In the genomic region with DNA sequence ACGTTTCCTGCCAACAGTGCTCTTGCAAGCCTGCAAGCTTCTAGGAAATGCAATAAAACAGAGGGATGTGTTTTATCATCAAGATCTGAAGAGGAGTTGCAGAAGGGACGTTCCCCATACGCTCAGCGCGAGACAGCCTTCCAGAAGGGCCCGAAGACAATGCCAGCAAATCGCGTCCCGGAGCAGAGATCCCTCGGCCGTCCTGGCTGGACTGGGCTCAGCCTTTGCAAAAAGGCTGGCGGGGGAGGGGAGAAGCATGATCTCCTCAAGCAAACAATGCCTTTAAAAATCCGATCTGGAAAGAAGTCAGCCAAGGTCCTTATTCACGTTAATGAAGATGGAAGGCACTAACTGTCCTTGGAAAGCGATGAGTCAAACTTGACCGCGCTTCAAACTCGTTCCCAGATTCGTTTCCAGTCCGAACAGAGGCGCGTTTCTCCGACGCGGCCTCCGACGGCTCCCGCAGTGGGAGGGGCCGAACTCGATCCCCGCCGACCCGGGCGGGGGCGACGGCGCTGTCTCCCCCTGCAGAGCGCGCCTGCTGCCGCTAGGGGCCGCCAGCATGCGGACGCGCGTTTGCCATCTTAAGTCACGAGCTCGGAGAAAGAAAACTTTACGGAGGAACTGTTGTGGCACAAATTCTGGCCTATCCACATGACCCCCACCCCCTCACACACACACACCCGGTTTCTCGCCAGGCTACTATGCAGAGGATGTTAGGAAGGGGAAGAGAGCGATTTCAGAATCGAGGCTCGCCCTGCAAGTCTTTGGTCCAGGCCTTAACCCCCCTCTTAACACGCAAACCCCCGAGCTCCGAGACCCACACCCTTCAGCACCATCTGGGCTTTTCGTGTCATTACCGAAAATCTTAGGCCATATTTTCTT, we compare ENCODE assay signal across 8 cellular contexts. TPM values are rescaled to one million over a fixed set of nuclear protein-coding genes. Genes with fewer than 3 reads are reported as not detected.
DNase-seq lines count a peak whose midpoint lies in the region; ATAC-seq and TF ChIP-seq lines count a peak whose summit lies in the region.

No MANE protein-coding gene starts in this region.

- no peaks in the 10 kb centered on the region for H3K27me3 ChIP-seq in stomach smooth muscle (ENCODE audit: control insufficient read depth in 1 of 2, insufficient read depth in 2 of 2, low read length in 2 of 2)

- peak overlapping the region; percentile 96 to 100 for H3K9ac ChIP-seq in stomach smooth muscle (ENCODE audit: low read length in 2 of 2)

- H3K27ac ChIP-seq in stomach smooth muscle (ENCODE audit: low read length), result peak overlapping the region; percentile 100

- H3K36me3 ChIP-seq in stomach smooth muscle (ENCODE audit: control insufficient read depth in 2 of 2, insufficient read depth in 2 of 2, low read length in 2 of 2), result no peaks in the 10 kb centered on the region

- H3K9me3 Mint-ChIP-seq in natural killer cell treated with Interleukin-12 subunit alpha and Interleukin-12 subunit beta and Interleukin-15 and Interleukin-18, amount 100 ng/mL, for 72 hours, result no peaks in the 10 kb centered on the region

- peak; percentile 50 for ATAC-seq in HG03460 (IDR thresholded peaks at IDR 0.05; ENCODE audit: unreplicated experiment)
- ATAC-seq in natural killer cell treated with Interleukin-12 subunit alpha and Interleukin-12 subunit beta and Interleukin-15 and Interleukin-18, amount 100 ng/mL, for 72 hours, result peak; percentile 12 to 41

- peak overlapping the region; percentile 99 for H3K4me3 Mint-ChIP-seq in natural killer cell treated with Interleukin-12 subunit alpha and Interleukin-12 subunit beta and Interleukin-15 and Interleukin-18, amount 100 ng/mL, for 72 hours

- no peaks in the 10 kb centered on the region for H3K9me3 ChIP-seq in stomach smooth muscle (ENCODE audit: control insufficient read depth in 2 of 2, low read length in 2 of 2)

- peaks cover 67% of the 10 kb centered on the region for H3K4me1 ChIP-seq in stomach smooth muscle (ENCODE audit: control insufficient read depth, insufficient read depth, low read length)

- peaks cover 16% of the 10 kb centered on the region for H3K36me3 Mint-ChIP-seq in natural killer cell treated with Interleukin-12 subunit alpha and Interleukin-12 subunit beta and Interleukin-15 and Interleukin-18, amount 100 ng/mL, for 72 hours

- H3K4me1 Mint-ChIP-seq in natural killer cell treated with Interleukin-12 subunit alpha and Interleukin-12 subunit beta and Interleukin-15 and Interleukin-18, amount 100 ng/mL, for 72 hours (ENCODE audit: low read depth in 2 of 2), result peaks cover 59 to 69% of the 10 kb centered on the region in 2 donors

- H3K27me3 Mint-ChIP-seq in natural killer cell treated with Interleukin-12 subunit alpha and Interleukin-12 subunit beta and Interleukin-15 and Interleukin-18, amount 100 ng/mL, for 72 hours, result no peaks in the 10 kb centered on the region

- H3K4me3 ChIP-seq in stomach smooth muscle (ENCODE audit: low read length in 2 of 2), result peak overlapping the region; percentile 91 to 93

- DNase-seq in NCI-H1417 (lab: John Stamatoyannopoulos, UW) (peak; percentile 76 to 79 (median 77)), NCI-H1417 treated with DMSO at 0.1 percent for 48 hours (lab: John Stamatoyannopoulos, UW) (no peak), activated gamma-delta T cell treated with Interleukin-2 at 50 U/mL for 16 hours (peak; percentile 79), fibroblast of the conjunctiva (ENCODE audit: low read depth) (peak; percentile 86)
- DNase-seq in natural killer cell treated with Interleukin-12 subunit alpha and Interleukin-12 subunit beta and Interleukin-15 and Interleukin-18, amount 100 ng/mL, for 72 hours (ENCODE audit: low spot score), result peak; percentile 88

- peak overlapping the region; percentile 99 to 100 for H3K27ac Mint-ChIP-seq in natural killer cell treated with Interleukin-12 subunit alpha and Interleukin-12 subunit beta and Interleukin-15 and Interleukin-18, amount 100 ng/mL, for 72 hours

TF ChIP-seq in PFSK-1, 5 proteins besides CTCF, POLR2A, EP300 and RAD21:
- no peak for TF ChIP-seq TAF1 (IDR thresholded peaks at IDR 0.05; ENCODE audit: borderline replicate concordance, insufficient read depth, low read length)
- peak; percentile 58 for TF ChIP-seq FOXP2 (optimal IDR thresholded peaks at IDR 0.05; ENCODE audit: borderline replicate concordance, extremely low read depth, extremely low read length, insufficient read depth)
- TF ChIP-seq, protein P1, sequence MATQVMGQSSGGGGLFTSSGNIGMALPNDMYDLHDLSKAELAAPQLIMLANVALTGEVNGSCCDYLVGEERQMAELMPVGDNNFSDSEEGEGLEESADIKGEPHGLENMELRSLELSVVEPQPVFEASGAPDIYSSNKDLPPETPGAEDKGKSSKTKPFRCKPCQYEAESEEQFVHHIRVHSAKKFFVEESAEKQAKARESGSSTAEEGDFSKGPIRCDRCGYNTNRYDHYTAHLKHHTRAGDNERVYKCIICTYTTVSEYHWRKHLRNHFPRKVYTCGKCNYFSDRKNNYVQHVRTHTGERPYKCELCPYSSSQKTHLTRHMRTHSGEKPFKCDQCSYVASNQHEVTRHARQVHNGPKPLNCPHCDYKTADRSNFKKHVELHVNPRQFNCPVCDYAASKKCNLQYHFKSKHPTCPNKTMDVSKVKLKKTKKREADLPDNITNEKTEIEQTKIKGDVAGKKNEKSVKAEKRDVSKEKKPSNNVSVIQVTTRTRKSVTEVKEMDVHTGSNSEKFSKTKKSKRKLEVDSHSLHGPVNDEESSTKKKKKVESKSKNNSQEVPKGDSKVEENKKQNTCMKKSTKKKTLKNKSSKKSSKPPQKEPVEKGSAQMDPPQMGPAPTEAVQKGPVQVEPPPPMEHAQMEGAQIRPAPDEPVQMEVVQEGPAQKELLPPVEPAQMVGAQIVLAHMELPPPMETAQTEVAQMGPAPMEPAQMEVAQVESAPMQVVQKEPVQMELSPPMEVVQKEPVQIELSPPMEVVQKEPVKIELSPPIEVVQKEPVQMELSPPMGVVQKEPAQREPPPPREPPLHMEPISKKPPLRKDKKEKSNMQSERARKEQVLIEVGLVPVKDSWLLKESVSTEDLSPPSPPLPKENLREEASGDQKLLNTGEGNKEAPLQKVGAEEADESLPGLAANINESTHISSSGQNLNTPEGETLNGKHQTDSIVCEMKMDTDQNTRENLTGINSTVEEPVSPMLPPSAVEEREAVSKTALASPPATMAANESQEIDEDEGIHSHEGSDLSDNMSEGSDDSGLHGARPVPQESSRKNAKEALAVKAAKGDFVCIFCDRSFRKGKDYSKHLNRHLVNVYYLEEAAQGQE (IDR thresholded peaks at IDR 0.05; ENCODE audit: insufficient read depth in 1 of 2, low read depth in 2 of 2, low read length in 2 of 2), result no peak
- TF ChIP-seq SIN3A (IDR thresholded peaks at IDR 0.05; ENCODE audit: borderline replicate concordance, insufficient read depth, low read length), result no peak
- TF ChIP-seq POLR2AphosphoS5 (IDR thresholded peaks at IDR 0.05; ENCODE audit: low read depth, low read length), result no peak

RNA-seq across cellular contexts. Expression of gene BCL6, which starts 5.5 kb away (rescaled TPM):
- polyA plus RNA-seq in PFSK-1 (2012; ENCODE audit: insufficient read length, low read depth), result 4.6 TPM
- 100 to 1,000 TPM in 1 of 2 donors, 10 to 100 TPM in 1; 67.8 to 158 TPM for total RNA-seq in natural killer cell treated with Interleukin-12 subunit alpha and Interleukin-12 subunit beta and Interleukin-15 and Interleukin-18, amount 100 ng/mL, for 72 hours

RNA-seq across cellular contexts. Expression of gene RTP2, which starts 37.4 kb away (rescaled TPM):
- polyA plus RNA-seq in PFSK-1 (2012; ENCODE audit: insufficient read length, low read depth), result not detected
- not detected for total RNA-seq in natural killer cell treated with Interleukin-12 subunit alpha and Interleukin-12 subunit beta and Interleukin-15 and Interleukin-18, amount 100 ng/mL, for 72 hours
